8 cellular contexts compared by ENCODE assay signal in genomic region chr7:116802784-116803183, GRCh38. TPM values are rescaled to one million over a fixed set of nuclear protein-coding genes. Genes with fewer than 3 reads are reported as not detected.
DNase-seq lines count a peak whose midpoint lies in the region; ATAC-seq and TF ChIP-seq lines count a peak whose summit lies in the region.

No MANE protein-coding gene starts in this region.

- WGBS in mesodermal cell (ENCODE audit: insufficient coverage in 2 of 2), 2 experiments = 30 to 58% methylated on average over 1 to 2 of the region's 5 CpGs

- H3K4me3 ChIP-seq in Peyer's patch (no peak overlapping the region), mesodermal cell (ENCODE audit: extremely low read depth, insufficient read depth, low read length, poor library complexity, severe bottlenecking) (no peak overlapping the region), vagina (no peak overlapping the region)

- H3K27ac ChIP-seq in Peyer's patch = no peak overlapping the region
- H3K27ac ChIP-seq in mesodermal cell (ENCODE audit: low read depth, low read length, severe bottlenecking) = peak overlapping the region; percentile 44
- H3K27ac ChIP-seq in vagina = peak overlapping the region; percentile 2

- TF ChIP-seq POLR2A in Peyer's patch (IDR thresholded peaks at IDR 0.05) (no peak), vagina (IDR thresholded peaks at IDR 0.05) (no peak)

- H3K27me3 ChIP-seq in Peyer's patch = no peaks in the 10 kb centered on the region
- no peaks in the 10 kb centered on the region for H3K27me3 ChIP-seq in vagina

- H3K36me3 ChIP-seq in Peyer's patch (no peaks in the 10 kb centered on the region), mesodermal cell (ENCODE audit: control insufficient read depth, insufficient read depth, low read length) (no peaks in the 10 kb centered on the region), vagina (no peaks in the 10 kb centered on the region)

- TF ChIP-seq CTCF in Peyer's patch (IDR thresholded peaks at IDR 0.05) (peak in 4 of 6 experiments; percentile 29 to 57 (median 54)), vagina (IDR thresholded peaks at IDR 0.05) (peak in 1 of 3 experiments; percentile 31)

- intact Hi-C loops in vagina (cut with DNase I) = no loop called here

- DNase-seq in DMS 273 (lab: John Stamatoyannopoulos, UW; ENCODE audit: unreplicated experiment) (peak; percentile 76), DMS 273 treated with DMSO at 0.1 percent for 48 hours (lab: John Stamatoyannopoulos, UW) (no peak), Peyer's patch (no peak), dedifferentiated amniotic fluid mesenchymal stem cell (ENCODE audit: extremely low spot score) (peak; percentile 68), vagina (ENCODE audit: extremely low spot score in 2 of 2) (no peak)

- H3K4me1 ChIP-seq in Peyer's patch (peaks cover 0 to 34% (median 0%) of the 10 kb centered on the region in 4 donors), mesodermal cell (ENCODE audit: control insufficient read depth, insufficient read depth, low read length, poor library complexity, severe bottlenecking) (peaks cover 15% of the 10 kb centered on the region), vagina (peaks cover 4% of the 10 kb centered on the region)

- H3K9me3 ChIP-seq in Peyer's patch (no peaks in the 10 kb centered on the region), mesodermal cell (ENCODE audit: control insufficient read depth, low read length) (no peaks in the 10 kb centered on the region), vagina (no peaks in the 10 kb centered on the region)

- peak; percentile 77 for ATAC-seq in GM19035 (IDR thresholded peaks at IDR 0.05; ENCODE audit: unreplicated experiment)
- ATAC-seq in HG03342 (IDR thresholded peaks at IDR 0.05; ENCODE audit: unreplicated experiment) = peak; percentile 89

RNA-seq across cellular contexts. Expression of gene CAPZA2, which starts 59.6 kb away (rescaled TPM):
- total RNA-seq in Peyer's patch (100 to 1,000 TPM in 2 of 4 donors, 10 to 100 TPM in 2; 53.1 to 133 (median 97.2) TPM), vagina (86.2 TPM)
- 114 TPM for polyA plus RNA-seq in mesodermal cell (2013, experiment 1 of 2)
- polyA plus RNA-seq in mesodermal cell (2013, experiment 2 of 2) = 137 TPM

Comparison
In these comparisons a context has a peak if more than half of its experiments do, and no peak if none do; other contexts are left out.
1. DNase-seq: peak in DMS 273 (single experiment) and dedifferentiated amniotic fluid mesenchymal stem cell (single experiment); none in DMS 273 treated with DMSO at 0.1 percent for 48 hours (single experiment), Peyer's patch (0 of 3) and vagina (0 of 2).
2. H3K27ac ChIP-seq: peak in mesodermal cell (single experiment) and vagina (single experiment); none in Peyer's patch (0 of 4).